In the genomic region with DNA sequence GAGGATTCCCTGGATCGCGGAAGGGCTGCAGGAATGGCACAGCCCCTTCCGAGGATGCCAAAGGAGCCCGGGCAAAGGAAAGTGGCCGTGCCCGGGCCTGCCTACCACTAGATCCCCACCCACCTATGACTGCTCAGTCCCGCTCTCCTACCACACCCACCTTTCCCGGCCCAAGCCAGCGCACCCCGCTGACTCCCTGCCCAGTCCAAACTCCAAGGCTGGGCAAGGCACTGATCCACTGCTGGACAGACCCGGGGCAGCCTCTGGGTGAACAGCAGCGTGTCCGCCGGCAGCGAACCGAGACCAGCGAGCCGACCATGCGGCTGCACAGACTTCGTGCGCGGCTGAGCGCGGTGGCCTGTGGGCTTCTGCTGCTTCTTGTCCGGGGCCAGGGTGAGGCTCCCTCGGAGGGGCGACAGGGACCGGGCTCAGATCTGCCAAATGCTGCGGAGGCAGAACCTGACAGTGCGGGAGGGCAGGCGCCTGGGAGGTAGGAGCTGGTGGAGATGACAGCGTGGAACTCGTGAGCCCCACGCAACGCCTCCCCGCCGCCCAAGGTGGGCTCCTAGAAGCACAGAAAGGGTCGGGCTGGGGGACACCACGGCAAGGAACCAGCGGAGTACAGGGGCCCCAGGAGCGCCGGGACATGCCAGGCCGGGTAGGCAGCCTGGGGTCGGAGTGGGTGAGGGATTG, we compare ENCODE assay signal across 8 cellular contexts. TPM values are rescaled to one million over a fixed set of nuclear protein-coding genes. Genes with fewer than 3 reads are reported as not detected.
DNase-seq lines count a peak whose midpoint lies in the region; ATAC-seq and TF ChIP-seq lines count a peak whose summit lies in the region.

CES2 (plus strand) TSS at position 198 of the 693 bp plus-strand sequence; CDS start at position 318, 120 bp downstream.

- H3K4me3 ChIP-seq in PC-3 (ENCODE audit: low read length) (peak within 1 kb of the TSS; percentile 95), dorsolateral prefrontal cortex (peak within 1 kb of the TSS; percentile 61 to 100 (median 98)), lower lobe of right lung (peak within 1 kb of the TSS; percentile 98), thymus (ENCODE audit: low read length) (peak within 1 kb of the TSS; percentile 87)

- H3K79me2 ChIP-seq in PC-3 (ENCODE audit: low read length) = peaks cover 42% of the 10 kb centered on the region

- no peaks in the 10 kb centered on the region for H3K27me3 ChIP-seq in PC-3 (ENCODE audit: low read length)
- no peaks in the 10 kb centered on the region for H3K27me3 ChIP-seq in dorsolateral prefrontal cortex
- H3K27me3 ChIP-seq in lower lobe of right lung (ENCODE audit: low read depth) = no peaks in the 10 kb centered on the region
- H3K27me3 ChIP-seq in thymus (ENCODE audit: control insufficient read depth, insufficient read depth) = no peaks in the 10 kb centered on the region

- POLR2A ChIA-PET in PC-3 (lab: Charles Lee; ENCODE audit: unreplicated experiment) = no interaction called here

- intact Hi-C loops in PC-3 (cut with micrococcal nuclease) = no loop called here
- intact Hi-C loops in dorsolateral prefrontal cortex (cut with DNase I) = no loop called here
- intact Hi-C loops in lower lobe of right lung (cut with DNase I) = no loop called here

- no TSS peak for BruUV-seq in PC-3 (replicated peaks; lab: Mats Ljungman, UMichigan)

- no peaks in the 10 kb centered on the region for H3K9me2 ChIP-seq in PC-3 (replicated peaks; ENCODE audit: low read length)

- CTCF ChIA-PET in PC-3 (lab: Charles Lee) = no interaction called here

- H3K27ac ChIP-seq in PC-3 (ENCODE audit: low read length) = peak within 1 kb of the TSS; percentile 74
- peak within 1 kb of the TSS; percentile 59 to 97 (median 89) for H3K27ac ChIP-seq in dorsolateral prefrontal cortex
- peak within 1 kb of the TSS; percentile 93 for H3K27ac ChIP-seq in lower lobe of right lung
- peak within 1 kb of the TSS; percentile 95 for H3K27ac ChIP-seq in thymus (ENCODE audit: low read depth)

- H3K36me3 ChIP-seq in PC-3 (ENCODE audit: low read depth, low read length) (no peaks in the 10 kb centered on the region), lower lobe of right lung (peaks cover 46% of the 10 kb centered on the region), thymus (ENCODE audit: control insufficient read depth, insufficient read depth) (peaks cover 18% of the 10 kb centered on the region)

- DNase-seq in EL (peak; percentile 62), PC-3 (peak; percentile 62), dorsolateral prefrontal cortex (peak in 3 of 10 donors; percentile 7 to 49 (median 31)), lower lobe of right lung (peak; percentile 62), T1000 (lab: John Stamatoyannopoulos, UW) (no peak), NCI-H2196 (lab: John Stamatoyannopoulos, UW; ENCODE audit: unreplicated experiment) (no peak)

- TF ChIP-seq CTCF in PC-3 (conservative IDR thresholded peaks at IDR 0.05; ENCODE audit: low read depth, low read length) (no peak), dorsolateral prefrontal cortex (IDR thresholded peaks at IDR 0.05 in 54 of 56, conservative IDR thresholded peaks at IDR 0.05 in 2 of 56; ENCODE audit: low read depth in 1 of 56, partially characterized antibody in 56 of 56) (no peak), lower lobe of right lung (IDR thresholded peaks at IDR 0.05) (no peak)

- H4K20me1 ChIP-seq in PC-3 (ENCODE audit: low read length) = peaks cover 3% of the 10 kb centered on the region; the same call in 1 of the 2 replicates

- peak within 1 kb of the TSS; percentile 85 for H2AFZ ChIP-seq in PC-3 (ENCODE audit: low read length)

- H3K9ac ChIP-seq in PC-3 (ENCODE audit: low read length) = peak within 1 kb of the TSS; percentile 92

- H3K4me1 ChIP-seq in PC-3 (ENCODE audit: insufficient read depth, low read length) (peaks cover 12% of the 10 kb centered on the region; the same call in 1 of the 2 replicates), lower lobe of right lung (peaks cover 38% of the 10 kb centered on the region), thymus (ENCODE audit: control insufficient read depth, insufficient read depth, low read length) (peaks cover 16% of the 10 kb centered on the region)

- H3K9me3 ChIP-seq in PC-3 (ENCODE audit: low read length) (no peaks in the 10 kb centered on the region), lower lobe of right lung (no peaks in the 10 kb centered on the region), thymus (ENCODE audit: control insufficient read depth) (no peaks in the 10 kb centered on the region)

- peak within 1 kb of the TSS; percentile 100 for H3K4me2 ChIP-seq in PC-3 (ENCODE audit: low read length)

- H3F3A ChIP-seq in PC-3 (ENCODE audit: low read length, unreplicated experiment) = no peaks in the 10 kb centered on the region

- ATAC-seq in PC-3 (peak; percentile 84), lower lobe of right lung (peak; percentile 67 to 75), HG03469 (IDR thresholded peaks at IDR 0.05; ENCODE audit: unreplicated experiment) (no peak)

- WGBS in thymus = 78% methylated on average over 44 of the region's 44 CpGs

RNA-seq across cellular contexts. Expression of gene CES2, which starts in this region (rescaled TPM):
- total RNA-seq in PC-3 (2014; rRNA removed) (15.3 and 15.8 TPM in 2 replicates), dorsolateral prefrontal cortex (10 to 100 TPM; 22.8 to 59.4 (median 39.9) TPM), lower lobe of right lung (35.1 TPM)
- 16.7 TPM for polyA plus RNA-seq in thymus

Comparison
In these comparisons a context has a peak if more than half of its experiments do, and no peak if none do; other contexts are left out.
1. DNase-seq: peak in EL (single experiment), PC-3 (single experiment) and lower lobe of right lung (single experiment); none in T1000 (single experiment) and NCI-H2196 (single experiment).
2. Peak in every context shown above with its lines, with median percentiles within 50 percentile points of each other: H3K27ac ChIP-seq and H3K4me3 ChIP-seq.